7 cellular contexts compared by ENCODE assay signal in the genomic region with DNA sequence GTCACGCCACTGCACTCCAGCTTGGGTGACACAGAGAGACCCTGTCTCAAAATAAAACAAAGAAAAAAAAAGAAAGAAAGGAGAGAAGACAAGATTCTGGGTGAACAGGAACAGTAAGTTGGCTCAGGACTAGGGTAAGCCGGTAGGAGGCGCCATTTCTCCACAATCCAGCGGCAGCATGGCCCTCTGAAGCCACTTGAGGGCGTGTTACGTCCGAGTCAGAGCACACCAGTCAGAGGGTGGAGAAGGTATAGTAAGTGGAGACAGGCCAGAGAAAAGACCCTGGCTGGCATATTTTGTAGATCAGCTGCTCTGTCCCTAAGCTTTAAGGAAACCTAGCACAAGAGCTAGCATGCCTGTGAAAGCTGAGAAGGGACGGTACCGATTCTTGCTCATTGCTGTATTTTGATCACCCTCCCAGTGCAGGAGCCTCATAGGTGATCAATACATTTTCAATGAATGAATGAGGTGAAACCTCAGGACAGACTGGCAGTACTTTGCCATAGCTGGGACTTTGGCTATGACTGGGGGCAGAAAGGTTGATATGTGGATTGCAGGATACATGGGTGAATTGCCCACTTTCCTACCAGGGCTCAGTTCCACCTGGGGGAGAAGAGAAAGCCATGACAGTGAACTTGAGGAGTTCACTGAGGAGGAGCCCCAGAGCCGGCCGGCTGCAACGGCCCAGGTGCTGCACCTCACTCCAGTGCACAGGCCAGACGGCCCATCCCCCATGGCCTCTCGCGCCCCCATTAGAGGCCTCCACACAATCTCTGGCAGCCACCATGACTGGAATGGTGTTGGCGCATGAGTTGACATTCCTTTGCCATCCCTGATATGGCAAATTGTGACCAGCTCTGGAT.
DNase-seq lines count a peak whose midpoint lies in the region; ATAC-seq and TF ChIP-seq lines count a peak whose summit lies in the region.

No MANE protein-coding gene starts in this region.

- peak; percentile 99 for TF ChIP-seq CTCF in GM12874 (IDR thresholded peaks at IDR 0.05; ENCODE audit: insufficient read depth, low read depth, low read length)

- DNase-seq in NCI-H345 treated with DMSO at 0.1 percent for 48 hours (lab: John Stamatoyannopoulos, UW; ENCODE audit: unreplicated experiment): peak; percentile 52
- DNase-seq in activated CD4-positive, CD25-positive, alpha-beta regulatory T cell (lab: John Stamatoyannopoulos, UW): peak; percentile 72 to 82 (median 81)
- peak in 46 of 61 donors; percentile 2 to 68 (median 22) for DNase-seq in caudate nucleus (lab: John Stamatoyannopoulos, UW)
- peak; percentile 89 for DNase-seq in left kidney (ENCODE audit: low read depth, low spot score)
- DNase-seq in stimulated activated CD4-positive, alpha-beta T cell treated with anti-CD3 and anti-CD28 coated beads, Interleukin-4, amount 100 ng/mL, for 4 hours: peak; percentile 84 to 86

- ATAC-seq in HG03159 (IDR thresholded peaks at IDR 0.05; ENCODE audit: unreplicated experiment): peak; percentile 65

- no peak overlapping the region for H3K27ac ChIP-seq in caudate nucleus (ENCODE audit: low read depth, low read length)

Comparison
In these comparisons a context has a peak if more than half of its experiments do, and no peak if none do; other contexts are left out.
1. DNase-seq: peak in every context shown above with its lines; median percentile 89 in left kidney; 85 in stimulated activated CD4-positive, alpha-beta T cell treated with anti-CD3 and anti-CD28 coated beads, Interleukin-4, amount 100 ng/mL, for 4 hours; 81 in activated CD4-positive, CD25-positive, alpha-beta regulatory T cell; 52 in NCI-H345 treated with DMSO at 0.1 percent for 48 hours; 22 in caudate nucleus.